Comparison of ENCODE assay signal across 17 cellular contexts in genomic region chr12:120705618-120706017, GRCh38.
"Had no signal": no experiment of that assay in that cellular context is flagged by ENCODE, and none has a peak within 500 bp of the region (broad histone marks: within the 10 kb centered on the region; RNA-seq: fewer than 3 reads in every experiment).

No MANE protein-coding gene starts in this region.

- DNase-seq: activated CD4-positive, alpha-beta memory T cell treated with anti-CD3 and anti-CD28 coated beads for 36 hours; activated CD4-positive, alpha-beta T cell treated with anti-CD3 and anti-CD28 coated beads for 36 hours; activated effector memory CD4-positive, alpha-beta T cell treated with Interleukin-2 at 50 U/mL for 16 hours; activated naive CD4-positive, alpha-beta T cell treated with anti-CD3 and anti-CD28 coated beads, Interleukin-2, amount 10 ng/mL, durations not matched to agents 7 days and 5 days; activated naive CD8-positive, alpha-beta T cell treated with anti-CD3 and anti-CD28 coated beads, Interleukin-2, amount 50 U/mL, for 24 hours; activated T-cell treated with anti-CD3 and anti-CD28 coated beads, Interleukin-2, amount 50 U/mL, for 72 hours; heart left ventricle; naive thymus-derived CD8-positive, alpha-beta T cell; stimulated activated CD4-positive, alpha-beta T cell treated with anti-CD3 and anti-CD28 coated beads, Interleukin-2, amount 100 ng/mL, for 48 hours; stimulated activated naive CD4-positive, alpha-beta T cell treated with Interleukin-2 at 50 U/mL for 16 hours; T-helper 9 cell had no signal

- H3K9me3 Mint-ChIP-seq: activated CD4-positive, alpha-beta memory T cell treated with anti-CD3 and anti-CD28 coated beads for 36 hours; activated naive CD4-positive, alpha-beta T cell treated with anti-CD3 and anti-CD28 coated beads, Interleukin-2, amount 10 ng/mL, durations not matched to agents 7 days and 5 days; activated naive CD8-positive, alpha-beta T cell treated with anti-CD3 and anti-CD28 coated beads, Interleukin-2, amount 50 U/mL, for 24 hours; activated T-cell treated with anti-CD3 and anti-CD28 coated beads, Interleukin-2, amount 50 U/mL, for 72 hours; naive thymus-derived CD8-positive, alpha-beta T cell; neural progenitor cell; WTC11 had no signal

- ATAC-seq: activated CD4-positive, alpha-beta T cell treated with anti-CD3 and anti-CD28 coated beads for 36 hours; activated naive CD8-positive, alpha-beta T cell treated with anti-CD3 and anti-CD28 coated beads, Interleukin-2, amount 50 U/mL, for 24 hours; activated T-cell treated with anti-CD3 and anti-CD28 coated beads, Interleukin-2, amount 50 U/mL, for 72 hours; body of pancreas; heart left ventricle; naive thymus-derived CD8-positive, alpha-beta T cell; WTC11 had no signal

- H3K27ac Mint-ChIP-seq: activated CD4-positive, alpha-beta memory T cell treated with anti-CD3 and anti-CD28 coated beads for 36 hours; activated CD4-positive, alpha-beta T cell treated with anti-CD3 and anti-CD28 coated beads for 36 hours; activated naive CD4-positive, alpha-beta T cell treated with anti-CD3 and anti-CD28 coated beads, Interleukin-2, amount 10 ng/mL, durations not matched to agents 7 days and 5 days; activated naive CD8-positive, alpha-beta T cell treated with anti-CD3 and anti-CD28 coated beads, Interleukin-2, amount 50 U/mL, for 24 hours; activated T-cell treated with anti-CD3 and anti-CD28 coated beads, Interleukin-2, amount 50 U/mL, for 72 hours; neural progenitor cell had no signal

- H3K36me3 ChIP-seq: neural progenitor cell had no signal

- H3K27me3 ChIP-seq: body of pancreas, cardiac muscle cell, heart left ventricle, neural progenitor cell, upper lobe of left lung had no signal

- H3K27me3 Mint-ChIP-seq: activated CD4-positive, alpha-beta memory T cell treated with anti-CD3 and anti-CD28 coated beads for 36 hours; activated CD4-positive, alpha-beta T cell treated with anti-CD3 and anti-CD28 coated beads for 36 hours; activated naive CD4-positive, alpha-beta T cell treated with anti-CD3 and anti-CD28 coated beads, Interleukin-2, amount 10 ng/mL, durations not matched to agents 7 days and 5 days; activated naive CD8-positive, alpha-beta T cell treated with anti-CD3 and anti-CD28 coated beads, Interleukin-2, amount 50 U/mL, for 24 hours; naive thymus-derived CD8-positive, alpha-beta T cell had no signal

- H3K9me3 ChIP-seq: body of pancreas, heart left ventricle, upper lobe of left lung had no signal

- H2AFZ ChIP-seq: neural progenitor cell had no signal

- H3K4me2 ChIP-seq: neural progenitor cell had no signal

- H3K27ac ChIP-seq: body of pancreas, cardiac muscle cell, coronary artery, heart left ventricle, neural progenitor cell, upper lobe of left lung had no signal

- H3K4me3 ChIP-seq: body of pancreas, cardiac muscle cell, coronary artery, heart left ventricle, neural progenitor cell, upper lobe of left lung had no signal

- H3K4me3 Mint-ChIP-seq: activated CD4-positive, alpha-beta memory T cell treated with anti-CD3 and anti-CD28 coated beads for 36 hours; activated CD4-positive, alpha-beta T cell treated with anti-CD3 and anti-CD28 coated beads for 36 hours; activated naive CD4-positive, alpha-beta T cell treated with anti-CD3 and anti-CD28 coated beads, Interleukin-2, amount 10 ng/mL, durations not matched to agents 7 days and 5 days; activated naive CD8-positive, alpha-beta T cell treated with anti-CD3 and anti-CD28 coated beads, Interleukin-2, amount 50 U/mL, for 24 hours; activated T-cell treated with anti-CD3 and anti-CD28 coated beads, Interleukin-2, amount 50 U/mL, for 72 hours; naive thymus-derived CD8-positive, alpha-beta T cell; neural progenitor cell; WTC11 had no signal
